ENCODE assay signal across 9 cellular contexts in the genomic region with DNA sequence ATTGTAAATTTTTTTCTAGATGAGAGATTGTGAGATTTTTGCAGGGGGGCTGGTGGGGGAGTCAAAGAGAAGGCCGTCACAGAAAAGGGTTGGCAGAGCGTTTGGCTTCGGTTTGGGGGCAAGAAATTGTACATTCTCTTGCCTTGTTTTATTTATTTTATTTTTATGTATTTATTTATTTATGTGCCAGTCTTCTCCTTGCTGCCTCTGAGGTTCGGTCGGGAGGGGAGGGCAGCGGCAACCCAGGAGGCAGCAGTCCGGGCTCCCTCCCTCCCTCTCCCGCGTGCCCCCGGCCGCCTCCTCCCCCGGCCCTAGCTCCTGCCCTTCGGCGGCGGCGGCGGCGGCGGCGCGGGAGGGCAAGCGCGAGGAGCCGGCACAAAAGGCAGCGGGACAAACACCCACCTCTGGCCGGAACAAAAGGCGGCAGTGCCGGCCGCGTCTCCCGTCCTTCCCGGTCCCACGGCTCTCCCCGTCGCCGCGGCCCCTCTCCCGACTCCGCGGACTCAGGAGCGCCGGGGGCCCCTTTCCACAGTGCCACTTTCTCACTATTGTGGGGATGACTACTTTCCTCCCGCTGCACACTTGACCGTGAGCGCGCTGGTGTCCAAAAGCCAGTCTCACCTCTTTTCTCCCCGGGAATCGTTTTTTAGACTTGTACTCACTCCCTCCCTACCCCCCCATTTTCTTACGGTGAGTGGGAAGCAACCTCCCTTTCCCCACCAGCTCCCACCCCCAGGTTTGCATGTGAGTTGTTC. TPM values are rescaled to one million over a fixed set of nuclear protein-coding genes. Genes with fewer than 3 reads are reported as not detected.
DNase-seq lines count a peak whose midpoint lies in the region; ATAC-seq lines count a peak whose summit lies in the region.
"Had no signal": no experiment of that assay in that cellular context is flagged by ENCODE, and none has a peak within 500 bp of the region (broad histone marks: within the 10 kb centered on the region; RNA-seq: fewer than 3 reads in every experiment).

No MANE protein-coding gene starts in this region.

- ATAC-seq in natural killer cell treated with Interleukin-12 subunit alpha and Interleukin-12 subunit beta and Interleukin-15 and Interleukin-18, amount 100 ng/mL, for 72 hours: no peak
- ATAC-seq in HG03432 (IDR thresholded peaks at IDR 0.05; ENCODE audit: unreplicated experiment) (no peak), HG02981 (IDR thresholded peaks at IDR 0.05; ENCODE audit: unreplicated experiment) (no peak), GM21360 (IDR thresholded peaks at IDR 0.05; ENCODE audit: unreplicated experiment) (no peak)

- H3K36me3 ChIP-seq in duodenal mucosa (ENCODE audit: control insufficient read depth in 1 of 2, insufficient read depth in 2 of 2, low read length in 2 of 2): no peaks in the 10 kb centered on the region

- H3K9me3 ChIP-seq in duodenal mucosa (ENCODE audit: control insufficient read depth in 1 of 2, low read length in 2 of 2): no peaks in the 10 kb centered on the region

- peak overlapping the region; percentile 80 to 85 for H3K4me3 ChIP-seq in duodenal mucosa (ENCODE audit: low read depth in 1 of 2, low read length in 2 of 2)

- H3K4me1 ChIP-seq in duodenal mucosa (ENCODE audit: control insufficient read depth in 1 of 2, insufficient read depth in 2 of 2, low read length in 2 of 2): peaks cover 17 to 33% of the 10 kb centered on the region in 2 donors

- peaks cover 31 to 58% of the 10 kb centered on the region in 2 donors for H3K27me3 Mint-ChIP-seq in natural killer cell treated with Interleukin-12 subunit alpha and Interleukin-12 subunit beta and Interleukin-15 and Interleukin-18, amount 100 ng/mL, for 72 hours

- H3K9me3 Mint-ChIP-seq in natural killer cell treated with Interleukin-12 subunit alpha and Interleukin-12 subunit beta and Interleukin-15 and Interleukin-18, amount 100 ng/mL, for 72 hours: no peaks in the 10 kb centered on the region

- H3K4me3 Mint-ChIP-seq in natural killer cell treated with Interleukin-12 subunit alpha and Interleukin-12 subunit beta and Interleukin-15 and Interleukin-18, amount 100 ng/mL, for 72 hours: peak overlapping the region; percentile 90

- no peak overlapping the region for H3K27ac ChIP-seq in duodenal mucosa (ENCODE audit: low read depth, low read length)
- H3K27ac ChIP-seq: C4-2B had no signal

- no peak overlapping the region for H3K27ac Mint-ChIP-seq in natural killer cell treated with Interleukin-12 subunit alpha and Interleukin-12 subunit beta and Interleukin-15 and Interleukin-18, amount 100 ng/mL, for 72 hours

- H3K4me1 Mint-ChIP-seq in natural killer cell treated with Interleukin-12 subunit alpha and Interleukin-12 subunit beta and Interleukin-15 and Interleukin-18, amount 100 ng/mL, for 72 hours (ENCODE audit: low read depth in 2 of 2): peaks cover 27 to 33% of the 10 kb centered on the region in 2 donors

- DNase-seq in DMS79 treated with DMSO at 0.1 percent for 48 hours (lab: John Stamatoyannopoulos, UW) (peak; percentile 28), DMS79 (lab: John Stamatoyannopoulos, UW) (no peak), NCI-H526 treated with DMSO at 0.1 percent for 48 hours (lab: John Stamatoyannopoulos, UW) (peak; percentile 66)
- DNase-seq in natural killer cell treated with Interleukin-12 subunit alpha and Interleukin-12 subunit beta and Interleukin-15 and Interleukin-18, amount 100 ng/mL, for 72 hours (ENCODE audit: low spot score): no peak

- H3K27me3 ChIP-seq in duodenal mucosa (ENCODE audit: control insufficient read depth in 1 of 2, insufficient read depth in 2 of 2, low read length in 2 of 2): peaks cover 9 to 19% of the 10 kb centered on the region in 2 donors

- peak overlapping the region; percentile 61 to 64 for H3K9ac ChIP-seq in duodenal mucosa (ENCODE audit: low read depth in 1 of 2, low read length in 2 of 2)

- H3K36me3 Mint-ChIP-seq in natural killer cell treated with Interleukin-12 subunit alpha and Interleukin-12 subunit beta and Interleukin-15 and Interleukin-18, amount 100 ng/mL, for 72 hours: no peaks in the 10 kb centered on the region

RNA-seq across cellular contexts. Expression of gene BCL11A, which starts 1.2 kb away (rescaled TPM):
- total RNA-seq in natural killer cell treated with Interleukin-12 subunit alpha and Interleukin-12 subunit beta and Interleukin-15 and Interleukin-18, amount 100 ng/mL, for 72 hours: under 1 TPM in 1 of 2 donors, not detected in 1; 0.81 TPM

Comparison
In these comparisons a context has a peak if more than half of its experiments do, and no peak if none do; other contexts are left out.
1. DNase-seq: peak in DMS79 treated with DMSO at 0.1 percent for 48 hours (single experiment) and NCI-H526 treated with DMSO at 0.1 percent for 48 hours (single experiment); none in DMS79 (single experiment) and natural killer cell treated with Interleukin-12 subunit alpha and Interleukin-12 subunit beta and Interleukin-15 and Interleukin-18, amount 100 ng/mL, for 72 hours (single experiment).